Comparison of ENCODE assay signal across 37 cellular contexts in the genomic region with DNA sequence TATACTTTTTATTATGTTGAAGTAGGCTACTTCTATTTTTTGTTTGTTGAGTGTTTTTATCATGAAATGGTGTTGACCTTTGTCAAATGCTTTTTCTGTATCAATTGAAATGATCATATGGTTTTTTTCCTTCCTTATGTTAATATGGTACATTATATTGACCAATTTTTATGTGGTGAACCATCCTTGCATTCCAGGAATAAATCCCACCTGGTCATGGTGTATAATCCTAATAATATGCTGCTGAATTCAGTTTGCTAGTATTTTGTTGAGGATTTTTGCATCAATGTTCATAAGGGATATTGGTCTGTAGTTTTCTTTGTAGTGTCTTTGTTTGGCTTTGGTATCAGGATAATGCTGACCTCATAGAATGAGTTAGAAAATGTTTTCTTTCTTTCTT. TPM values are rescaled to one million over a fixed set of nuclear protein-coding genes. Genes with fewer than 3 reads are reported as not detected.
"Had no signal": no experiment of that assay in that cellular context is flagged by ENCODE, and none has a peak within 500 bp of the region (broad histone marks: within the 10 kb centered on the region; RNA-seq: fewer than 3 reads in every experiment).

No MANE protein-coding gene starts in this region.

- H3K27me3 ChIP-seq: adrenal gland, body of pancreas, brain microvascular endothelial cell, breast epithelium had no signal

- H3K4me1 ChIP-seq: adrenal gland, body of pancreas, breast epithelium had no signal

- H3K9me3 ChIP-seq: adrenal gland had no signal

- H3K4me3 ChIP-seq: adrenal gland, body of pancreas, breast epithelium had no signal

- H3K27ac ChIP-seq: adrenal gland, body of pancreas, brain microvascular endothelial cell, breast epithelium, VCaP had no signal

- ATAC-seq: activated CD8-positive, alpha-beta T cell treated with anti-CD3 and anti-CD28 coated beads for 36 hours; activated naive CD4-positive, alpha-beta T cell treated with anti-CD3 and anti-CD28 coated beads, Interleukin-2, amount 50 U/mL, for 72 hours; activated T-cell treated with anti-CD3 and anti-CD28 coated beads, Interleukin-2, amount 50 U/mL, for 4 hours; activated T-cell treated with anti-CD3 and anti-CD28 coated beads, Interleukin-2, amount 50 U/mL, for 72 hours; activated T-helper 17 cell treated with anti-CD3 and anti-CD28 coated beads, Interleukin-2, amount 50 U/mL, for 72 hours; body of pancreas had no signal

- H3K36me3 ChIP-seq: adrenal gland, brain microvascular endothelial cell, breast epithelium had no signal

- DNase-seq: activated B cell treated with CpG ODN at 0.5 μM for 24 hours; activated CD4-positive, alpha-beta memory T cell treated with anti-CD3 and anti-CD28 coated beads for 36 hours; activated CD4-positive, alpha-beta T cell treated with anti-CD3 and anti-CD28 coated beads for 4 hours; activated CD4-positive, alpha-beta T cell treated with anti-CD3 and anti-CD28 coated beads, Interleukin-2, amount 50 U/mL, for 1 hour; activated CD4-positive, alpha-beta T cell treated with anti-CD3 and anti-CD28 coated beads, Interleukin-2, amount 50 U/mL, for 4 hours; activated CD4-positive, CD25-positive, alpha-beta regulatory T cell treated with anti-CD3 and anti-CD28 coated beads, Interleukin-2, amount 50 U/mL, for 72 hours; activated CD8-positive, alpha-beta memory T cell treated with anti-CD3 and anti-CD28 coated beads, Interleukin-2, amount 50 U/mL, for 4 hours; activated CD8-positive, alpha-beta T cell treated with anti-CD3 and anti-CD28 coated beads for 36 hours; activated effector memory CD4-positive, alpha-beta T cell treated with anti-CD3 and anti-CD28 coated beads, Interleukin-2, amount 50 U/mL, for 16 hours; activated gamma-delta T cell treated with Interleukin-2 at 50 U/mL for 16 hours; activated naive CD4-positive, alpha-beta T cell; activated naive CD4-positive, alpha-beta T cell treated with anti-CD3 and anti-CD28 coated beads for 36 hours; activated naive CD4-positive, alpha-beta T cell treated with anti-CD3 and anti-CD28 coated beads, Interleukin-2, amount 50 U/mL, for 16 hours; activated naive CD8-positive, alpha-beta T cell treated with anti-CD3 and anti-CD28 coated beads for 36 hours; activated T-cell treated with anti-CD3 and anti-CD28 coated beads for 4 hours; activated T-cell treated with anti-CD3 and anti-CD28 coated beads, Interleukin-2, amount 50 U/mL, for 1 hour; activated T-cell treated with anti-CD3 and anti-CD28 coated beads, Interleukin-2, amount 50 U/mL, for 4 hours; activated T-cell treated with anti-CD3 and anti-CD28 coated beads, Interleukin-2, amount 50 U/mL, for 72 hours; adrenal gland; amniotic stem cell; aorta; body of pancreas; brain microvascular endothelial cell; central memory CD4-positive, alpha-beta T cell; T-helper 2 cell; T-helper 9 cell had no signal

- FAIRE-seq: astrocyte, TTC549 had no signal

RNA-seq across cellular contexts. Expression of gene OR5AU1, which starts 10.4 kb away (rescaled TPM):
- total RNA-seq: activated B cell treated with CpG ODN at 0.5 μM for 24 hours; activated CD4-positive, alpha-beta memory T cell treated with anti-CD3 and anti-CD28 coated beads for 36 hours; activated CD4-positive, alpha-beta T cell treated with anti-CD3 and anti-CD28 coated beads, Interleukin-2, amount 10 ng/mL, durations not matched to agents 24 days and 14 days; activated CD8-positive, alpha-beta memory T cell treated with anti-CD3 and anti-CD28 coated beads for 36 hours; activated naive CD4-positive, alpha-beta T cell treated with anti-CD3 and anti-CD28 coated beads for 36 hours; activated naive CD4-positive, alpha-beta T cell treated with anti-CD3 and anti-CD28 coated beads, Interleukin-2, amount 50 U/mL, for 72 hours; activated naive CD8-positive, alpha-beta T cell treated with anti-CD3 and anti-CD28 coated beads for 36 hours; activated T-cell treated with anti-CD3 and anti-CD28 coated beads, Interleukin-2, amount 50 U/mL, for 4 hours; activated T-cell treated with anti-CD3 and anti-CD28 coated beads, Interleukin-2, amount 50 U/mL, for 72 hours; activated T-helper 1 cell treated with anti-CD3 and anti-CD28 coated beads, Interleukin-12 subunit alpha, Interleukin-12 subunit beta, Interleukin-2, Interleukin-4 antibody, amounts not matched to agents 30 ng/mL and 10 ng/mL and 1 ng/mL, durations not matched to agents 14 hours and 24 hours and 36 hours; activated T-helper 17 cell treated with anti-CD3 and anti-CD28 coated beads, Interleukin-2, amount 50 U/mL, for 72 hours; adrenal gland; aorta; astrocyte; body of pancreas; breast epithelium; cardiac septum; cerebellum had no signal
- polyA plus RNA-seq: adrenal gland, aorta had no signal

RNA-seq across cellular contexts. Expression of gene TMEM253, which starts 44.6 kb away (rescaled TPM):
- total RNA-seq: activated B cell treated with CpG ODN at 0.5 μM for 24 hours; activated CD4-positive, alpha-beta memory T cell treated with anti-CD3 and anti-CD28 coated beads for 36 hours; activated CD4-positive, alpha-beta T cell treated with anti-CD3 and anti-CD28 coated beads, Interleukin-2, amount 10 ng/mL, durations not matched to agents 24 days and 14 days; activated CD8-positive, alpha-beta T cell treated with anti-CD3 and anti-CD28 coated beads for 36 hours; activated naive CD4-positive, alpha-beta T cell treated with anti-CD3 and anti-CD28 coated beads for 36 hours; activated naive CD8-positive, alpha-beta T cell treated with anti-CD3 and anti-CD28 coated beads for 36 hours; activated T-cell treated with anti-CD3 and anti-CD28 coated beads, Interleukin-2, amount 50 U/mL, for 4 hours; activated T-helper 1 cell treated with anti-CD3 and anti-CD28 coated beads, Interleukin-12 subunit alpha, Interleukin-12 subunit beta, Interleukin-2, Interleukin-4 antibody, amounts not matched to agents 30 ng/mL and 10 ng/mL and 1 ng/mL, durations not matched to agents 14 hours and 24 hours and 36 hours; activated T-helper 17 cell treated with anti-CD3 and anti-CD28 coated beads, Interleukin-2, amount 50 U/mL, for 72 hours; aorta; cerebellum had no signal
